In genomic region chr3:135310317-135310716, GRCh38 we compare ENCODE assay signal across 15 cellular contexts.
A peak's percentile ranks its signal among the peaks of the same experiment; 100 is the strongest.
DNase-seq lines count a peak whose midpoint lies in the region; ATAC-seq, FAIRE-seq and TF ChIP-seq lines count a peak whose summit lies in the region.
"Had no signal": no experiment of that assay in that cellular context is flagged by ENCODE, and none has a peak within 500 bp of the region (broad histone marks: within the 10 kb centered on the region; RNA-seq: fewer than 3 reads in every experiment).

No MANE protein-coding gene starts in this region.

- H3K9ac ChIP-seq in neural progenitor cell (no peak overlapping the region), HepG2 (ENCODE audit: insufficient read depth, low read depth, low read length) (no peak overlapping the region)

- CTCF ChIA-PET in HepG2 (lab: Yijun Ruan, JAX; ENCODE audit: low intra/inter-chr PET ratio, low total read pairs) = no interaction called here
- CTCF ChIA-PET in CD8-positive, alpha-beta memory T cell (lab: Charles Lee) = no interaction called here

- H3F3A ChIP-seq in neural progenitor cell (ENCODE audit: low read depth) = no peaks in the 10 kb centered on the region

- H3K4me1 ChIP-seq in neural progenitor cell = peaks cover 6% of the 10 kb centered on the region
- H3K4me1 ChIP-seq in psoas muscle = no peaks in the 10 kb centered on the region
- no peaks in the 10 kb centered on the region for H3K4me1 ChIP-seq in HepG2 (ENCODE audit: insufficient read depth, low read length)
- no peaks in the 10 kb centered on the region for H3K4me1 ChIP-seq in CD8-positive, alpha-beta memory T cell (ENCODE audit: insufficient read depth, low read length)

- H3K9me3 Mint-ChIP-seq in neural progenitor cell = no peaks in the 10 kb centered on the region
- H3K9me3 Mint-ChIP-seq in CD8-positive, alpha-beta memory T cell = peaks cover 0 to 9% (median 6%) of the 10 kb centered on the region in 5 donors
- H3K9me3 Mint-ChIP-seq: activated naive CD8-positive, alpha-beta T cell treated with anti-CD3 and anti-CD28 coated beads, Interleukin-2, amount 10 ng/mL, durations not matched to agents 7 days and 5 days had no signal

- peaks cover 18% of the 10 kb centered on the region for H3K4me1 Mint-ChIP-seq in neural progenitor cell
- H3K4me1 Mint-ChIP-seq in CD8-positive, alpha-beta memory T cell = no peaks in the 10 kb centered on the region
- H3K4me1 Mint-ChIP-seq: activated naive CD8-positive, alpha-beta T cell treated with anti-CD3 and anti-CD28 coated beads, Interleukin-2, amount 10 ng/mL, durations not matched to agents 7 days and 5 days had no signal

- peak overlapping the region; percentile 28 for H3K27ac Mint-ChIP-seq in neural progenitor cell
- H3K27ac Mint-ChIP-seq in CD8-positive, alpha-beta memory T cell = no peak overlapping the region
- H3K27ac Mint-ChIP-seq: activated naive CD8-positive, alpha-beta T cell treated with anti-CD3 and anti-CD28 coated beads, Interleukin-2, amount 10 ng/mL, durations not matched to agents 7 days and 5 days had no signal

- no TSS peak for BruUV-seq in HepG2 (replicated peaks; lab: Mats Ljungman, UMichigan)

- no peak for FAIRE-seq in HepG2 (lab: Jason Lieb, UNC)
- FAIRE-seq: TTC549 had no signal

- H3K36me3 Mint-ChIP-seq in neural progenitor cell = no peaks in the 10 kb centered on the region
- H3K36me3 Mint-ChIP-seq in CD8-positive, alpha-beta memory T cell = peaks cover 0 to 2% (median 0%) of the 10 kb centered on the region in 3 donors
- H3K36me3 Mint-ChIP-seq: activated naive CD8-positive, alpha-beta T cell treated with anti-CD3 and anti-CD28 coated beads, Interleukin-2, amount 10 ng/mL, durations not matched to agents 7 days and 5 days had no signal

- DNase-seq in NCI-H526 treated with DMSO at 0.1 percent for 48 hours (lab: John Stamatoyannopoulos, UW) (peak; percentile 47), neural progenitor cell (ENCODE audit: low spot score) (no peak), psoas muscle (no peak), HepG2 (ENCODE audit: low spot score) (no peak)
- no peak for DNase-seq in CD8-positive, alpha-beta memory T cell
- DNase-seq: activated naive CD8-positive, alpha-beta T cell treated with anti-CD3 and anti-CD28 coated beads, Interleukin-2, amount 10 ng/mL, durations not matched to agents 7 days and 5 days; hippocampal formation; NCI-H1092 treated with DMSO at 0.1 percent for 48 hours; NCI-H524 had no signal

- H3K36me3 ChIP-seq in neural progenitor cell (no peaks in the 10 kb centered on the region), psoas muscle (ENCODE audit: insufficient read depth in 1 of 2, low read depth in 1 of 2) (no peaks in the 10 kb centered on the region), HepG2 (replicated peaks in 1 of 2; ENCODE audit: control insufficient read depth in 1 of 2, insufficient read depth in 2 of 2, low read length in 2 of 2) (no peaks in the 10 kb centered on the region)
- no peaks in the 10 kb centered on the region for H3K36me3 ChIP-seq in CD8-positive, alpha-beta memory T cell (ENCODE audit: insufficient read depth, low read length)

- no peak for TF ChIP-seq RAD21 in HepG2 (CRISPR knock-in tag; IDR thresholded peaks at IDR 0.05)

- H3K4me3 ChIP-seq in neural progenitor cell (no peak overlapping the region), psoas muscle (no peak overlapping the region), HepG2 (replicated peaks in 1 of 3; ENCODE audit: insufficient read depth in 1 of 3, low read depth in 2 of 3, low read length in 3 of 3) (no peak overlapping the region)
- no peak overlapping the region for H3K4me3 ChIP-seq in CD8-positive, alpha-beta memory T cell (ENCODE audit: low read length)
- H3K4me3 ChIP-seq: lung, skin epidermis had no signal

- H3K9me3 ChIP-seq in neural progenitor cell (ENCODE audit: low read depth) (no peaks in the 10 kb centered on the region), psoas muscle (no peaks in the 10 kb centered on the region), HepG2 (ENCODE audit: low read length) (no peaks in the 10 kb centered on the region)
- no peaks in the 10 kb centered on the region for H3K9me3 ChIP-seq in CD8-positive, alpha-beta memory T cell (ENCODE audit: low read length)

- POLR2A ChIA-PET in HepG2 (lab: Yijun Ruan, JAX) = no interaction called here
- POLR2A ChIA-PET in CD8-positive, alpha-beta memory T cell (lab: Charles Lee) = no interaction called here

- TF ChIP-seq CTCF in neural progenitor cell (IDR thresholded peaks at IDR 0.05) (no peak), psoas muscle (IDR thresholded peaks at IDR 0.05) (no peak), HepG2 (CRISPR knock-in tag; IDR thresholded peaks at IDR 0.05) (no peak)

- WGBS in psoas muscle, 3 donors = 45 to 53% (median 50%) methylated on average over 4 of the region's 4 CpGs
- whole genome bisulfite sequencing in HepG2 (ENCODE audit: low lambda C conversion rate) = 0% methylated on average over 4 of the region's 4 CpGs

- ATAC-seq in GM18909 (IDR thresholded peaks at IDR 0.05; ENCODE audit: poor library complexity, unreplicated experiment) (peak; percentile 55), HG03060 (IDR thresholded peaks at IDR 0.05; ENCODE audit: low read depth, unreplicated experiment) (peak; percentile 64), psoas muscle (no peak), HepG2 (no peak)

- H3K27me3 ChIP-seq in neural progenitor cell (no peaks in the 10 kb centered on the region), psoas muscle (ENCODE audit: insufficient read depth in 3 of 3, low read length in 2 of 3) (no peaks in the 10 kb centered on the region), HepG2 (ENCODE audit: control insufficient read depth in 1 of 2, insufficient read depth in 2 of 2, low read length in 2 of 2) (no peaks in the 10 kb centered on the region)
- H3K27me3 ChIP-seq in CD8-positive, alpha-beta memory T cell (ENCODE audit: insufficient read depth, low read length, poor library complexity, severe bottlenecking) = no peaks in the 10 kb centered on the region

- intact Hi-C loops in psoas muscle (cut with DNase I) (no loop called here), HepG2 (cut with micrococcal nuclease; ENCODE audit: unreplicated experiment) (no loop called here)

- peaks cover 2% of the 10 kb centered on the region for H3K27me3 Mint-ChIP-seq in neural progenitor cell (ENCODE audit: insufficient read depth, low read depth)
- H3K27me3 Mint-ChIP-seq in CD8-positive, alpha-beta memory T cell = no peaks in the 10 kb centered on the region
- H3K27me3 Mint-ChIP-seq: activated naive CD8-positive, alpha-beta T cell treated with anti-CD3 and anti-CD28 coated beads, Interleukin-2, amount 10 ng/mL, durations not matched to agents 7 days and 5 days had no signal

- H3K4me3 Mint-ChIP-seq in neural progenitor cell = no peak overlapping the region
- H3K4me3 Mint-ChIP-seq in CD8-positive, alpha-beta memory T cell = no peak overlapping the region
- H3K4me3 Mint-ChIP-seq: activated naive CD8-positive, alpha-beta T cell treated with anti-CD3 and anti-CD28 coated beads, Interleukin-2, amount 10 ng/mL, durations not matched to agents 7 days and 5 days had no signal

- H4K20me1 ChIP-seq in neural progenitor cell (ENCODE audit: low read depth) (no peaks in the 10 kb centered on the region), HepG2 (ENCODE audit: insufficient read depth, low read length) (no peaks in the 10 kb centered on the region)

- in situ Hi-C loops in HepG2 (cut with HindIII; ENCODE audit: extremely low pct_ligation_motif_present, low pct_unique_long_range_greater_than_20kb) = no loop called here

- no peak overlapping the region for H3K4me2 ChIP-seq in neural progenitor cell
- no peak overlapping the region for H3K4me2 ChIP-seq in HepG2 (ENCODE audit: low read depth, low read length)

- no peak overlapping the region for H2AFZ ChIP-seq in neural progenitor cell (replicated peaks)
- no peak overlapping the region for H2AFZ ChIP-seq in HepG2 (ENCODE audit: low read length)

- TF ChIP-seq EP300 in HepG2 (IDR thresholded peaks at IDR 0.05; ENCODE audit: low read depth in 2 of 2, low read length in 2 of 2) (no peak), HepG2 (CRISPR knock-in tag; IDR thresholded peaks at IDR 0.05; ENCODE audit: borderline replicate concordance) (no peak)

- H3K27ac ChIP-seq in neural progenitor cell = no peak overlapping the region
- no peak overlapping the region for H3K27ac ChIP-seq in psoas muscle
- no peak overlapping the region for H3K27ac ChIP-seq in HepG2 (ENCODE audit: extremely low read length, insufficient read depth, low read length)
- H3K27ac ChIP-seq in CD8-positive, alpha-beta memory T cell (ENCODE audit: low read depth, low read length) = no peak overlapping the region
- H3K27ac ChIP-seq: epithelial cell of prostate, skin epidermis had no signal

- no peak for TF ChIP-seq POLR2A in HepG2 (IDR thresholded peaks at IDR 0.05; ENCODE audit: insufficient read depth in 1 of 2, low read depth in 2 of 2, low read length in 2 of 2)

- H3K79me2 ChIP-seq in neural progenitor cell (ENCODE audit: low read depth) (no peaks in the 10 kb centered on the region), HepG2 (ENCODE audit: insufficient read depth, low read length) (no peaks in the 10 kb centered on the region)

TF ChIP-seq in HepG2, 621 proteins besides CTCF, POLR2A, EP300 and RAD21:
- TF ChIP-seq ISX (CRISPR knock-in tag; conservative IDR thresholded peaks at IDR 0.05) = no peak
- TF ChIP-seq, protein P1, sequence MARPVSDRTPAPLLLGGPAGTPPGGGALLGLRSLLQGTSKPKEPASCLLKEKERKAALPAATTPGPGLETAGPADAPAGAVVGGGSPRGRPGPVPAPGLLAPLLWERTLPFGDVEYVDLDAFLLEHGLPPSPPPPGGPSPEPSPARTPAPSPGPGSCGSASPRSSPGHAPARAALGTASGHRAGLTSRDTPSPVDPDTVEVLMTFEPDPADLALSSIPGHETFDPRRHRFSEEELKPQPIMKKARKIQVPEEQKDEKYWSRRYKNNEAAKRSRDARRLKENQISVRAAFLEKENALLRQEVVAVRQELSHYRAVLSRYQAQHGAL (CRISPR knock-in tag; IDR thresholded peaks at IDR 0.05; ENCODE audit: not compliant biosample characterization) = no peak
- TF ChIP-seq KLF11 (CRISPR knock-in tag; IDR thresholded peaks at IDR 0.05) = no peak
- TF ChIP-seq ZSCAN20 (CRISPR knock-in tag; IDR thresholded peaks at IDR 0.05; ENCODE audit: borderline replicate concordance) = no peak
- TF ChIP-seq FOXK2 (IDR thresholded peaks at IDR 0.05) = no peak
- TF ChIP-seq, protein P2, sequence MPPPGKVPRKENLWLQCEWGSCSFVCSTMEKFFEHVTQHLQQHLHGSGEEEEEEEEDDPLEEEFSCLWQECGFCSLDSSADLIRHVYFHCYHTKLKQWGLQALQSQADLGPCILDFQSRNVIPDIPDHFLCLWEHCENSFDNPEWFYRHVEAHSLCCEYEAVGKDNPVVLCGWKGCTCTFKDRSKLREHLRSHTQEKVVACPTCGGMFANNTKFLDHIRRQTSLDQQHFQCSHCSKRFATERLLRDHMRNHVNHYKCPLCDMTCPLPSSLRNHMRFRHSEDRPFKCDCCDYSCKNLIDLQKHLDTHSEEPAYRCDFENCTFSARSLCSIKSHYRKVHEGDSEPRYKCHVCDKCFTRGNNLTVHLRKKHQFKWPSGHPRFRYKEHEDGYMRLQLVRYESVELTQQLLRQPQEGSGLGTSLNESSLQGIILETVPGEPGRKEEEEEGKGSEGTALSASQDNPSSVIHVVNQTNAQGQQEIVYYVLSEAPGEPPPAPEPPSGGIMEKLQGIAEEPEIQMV (CRISPR knock-in tag; IDR thresholded peaks at IDR 0.05; ENCODE audit: low read depth) = no peak
- no peak for TF ChIP-seq POLR2G (IDR thresholded peaks at IDR 0.05; ENCODE audit: low read depth, low read length)
TF ChIP-seq in HepG2: peak in this region for 0.

Comparison
In these comparisons a context has a peak if more than half of its experiments do, and no peak if none do; other contexts are left out.
1. ATAC-seq: peak in GM18909 (single experiment) and HG03060 (single experiment); none in psoas muscle (0 of 4) and HepG2 (single experiment).